In the genomic region with DNA sequence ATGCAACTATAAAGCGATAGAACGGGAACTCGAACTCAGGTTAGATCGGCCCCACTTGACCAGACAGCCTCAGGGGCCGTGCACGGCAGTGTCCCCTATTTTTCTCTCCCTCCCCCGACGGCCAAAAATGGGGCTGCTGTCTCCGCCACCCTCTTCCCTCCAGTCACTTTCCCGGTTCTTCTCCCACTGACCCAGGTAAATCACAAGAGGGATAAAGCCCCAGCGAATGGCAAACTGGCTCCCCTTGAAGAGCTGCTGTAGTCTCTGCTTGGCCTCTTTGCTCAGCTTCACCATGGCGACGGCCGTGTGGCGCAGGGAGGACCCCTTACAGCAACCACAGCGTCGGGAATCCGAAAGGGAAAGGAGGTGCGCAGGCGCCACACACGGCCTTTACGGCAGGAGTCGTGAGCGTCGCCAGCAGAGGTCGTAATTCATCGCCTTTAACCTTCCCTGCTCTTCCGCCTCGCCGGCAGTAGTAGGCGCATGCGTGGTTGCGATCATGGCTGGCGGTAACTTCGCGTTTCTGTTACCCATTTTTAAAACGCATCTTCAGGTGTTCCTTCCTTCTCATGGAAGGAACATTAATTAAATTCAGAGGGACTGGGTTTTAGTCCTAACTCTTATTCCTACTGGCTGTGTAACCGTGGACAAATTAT, we compare ENCODE assay signal across 1 cellular context.
TF ChIP-seq lines count a peak whose summit lies in the region.

Gene TOMM7, minus strand, starts transcription at position 364 of the 656 bp plus-strand sequence. Its CDS starts 70 bp downstream, at position 294.

TF ChIP-seq in WTC11, 78 proteins besides CTCF, POLR2A, EP300 and RAD21 (continued from another document and continues in another):
- TF ChIP-seq, protein P1, sequence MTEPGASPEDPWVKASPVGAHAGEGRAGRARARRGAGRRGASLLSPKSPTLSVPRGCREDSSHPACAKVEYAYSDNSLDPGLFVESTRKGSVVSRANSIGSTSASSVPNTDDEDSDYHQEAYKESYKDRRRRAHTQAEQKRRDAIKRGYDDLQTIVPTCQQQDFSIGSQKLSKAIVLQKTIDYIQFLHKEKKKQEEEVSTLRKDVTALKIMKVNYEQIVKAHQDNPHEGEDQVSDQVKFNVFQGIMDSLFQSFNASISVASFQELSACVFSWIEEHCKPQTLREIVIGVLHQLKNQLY (CRISPR knock-in tag; IDR thresholded peaks at IDR 0.05), result no peak
- TF ChIP-seq, protein P2, sequence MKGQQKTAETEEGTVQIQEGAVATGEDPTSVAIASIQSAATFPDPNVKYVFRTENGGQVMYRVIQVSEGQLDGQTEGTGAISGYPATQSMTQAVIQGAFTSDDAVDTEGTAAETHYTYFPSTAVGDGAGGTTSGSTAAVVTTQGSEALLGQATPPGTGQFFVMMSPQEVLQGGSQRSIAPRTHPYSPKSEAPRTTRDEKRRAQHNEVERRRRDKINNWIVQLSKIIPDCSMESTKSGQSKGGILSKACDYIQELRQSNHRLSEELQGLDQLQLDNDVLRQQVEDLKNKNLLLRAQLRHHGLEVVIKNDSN (CRISPR knock-in tag; IDR thresholded peaks at IDR 0.05), result no peak
- no peak for TF ChIP-seq FOXJ3 (CRISPR knock-in tag; IDR thresholded peaks at IDR 0.05; ENCODE audit: borderline replicate concordance)
- 0 out of 2 replicates have a peak, but pooled peaks have one; percentile 17 for TF ChIP-seq ZNF121 (CRISPR knock-in tag; IDR thresholded peaks at IDR 0.05)
- TF ChIP-seq, protein P3, sequence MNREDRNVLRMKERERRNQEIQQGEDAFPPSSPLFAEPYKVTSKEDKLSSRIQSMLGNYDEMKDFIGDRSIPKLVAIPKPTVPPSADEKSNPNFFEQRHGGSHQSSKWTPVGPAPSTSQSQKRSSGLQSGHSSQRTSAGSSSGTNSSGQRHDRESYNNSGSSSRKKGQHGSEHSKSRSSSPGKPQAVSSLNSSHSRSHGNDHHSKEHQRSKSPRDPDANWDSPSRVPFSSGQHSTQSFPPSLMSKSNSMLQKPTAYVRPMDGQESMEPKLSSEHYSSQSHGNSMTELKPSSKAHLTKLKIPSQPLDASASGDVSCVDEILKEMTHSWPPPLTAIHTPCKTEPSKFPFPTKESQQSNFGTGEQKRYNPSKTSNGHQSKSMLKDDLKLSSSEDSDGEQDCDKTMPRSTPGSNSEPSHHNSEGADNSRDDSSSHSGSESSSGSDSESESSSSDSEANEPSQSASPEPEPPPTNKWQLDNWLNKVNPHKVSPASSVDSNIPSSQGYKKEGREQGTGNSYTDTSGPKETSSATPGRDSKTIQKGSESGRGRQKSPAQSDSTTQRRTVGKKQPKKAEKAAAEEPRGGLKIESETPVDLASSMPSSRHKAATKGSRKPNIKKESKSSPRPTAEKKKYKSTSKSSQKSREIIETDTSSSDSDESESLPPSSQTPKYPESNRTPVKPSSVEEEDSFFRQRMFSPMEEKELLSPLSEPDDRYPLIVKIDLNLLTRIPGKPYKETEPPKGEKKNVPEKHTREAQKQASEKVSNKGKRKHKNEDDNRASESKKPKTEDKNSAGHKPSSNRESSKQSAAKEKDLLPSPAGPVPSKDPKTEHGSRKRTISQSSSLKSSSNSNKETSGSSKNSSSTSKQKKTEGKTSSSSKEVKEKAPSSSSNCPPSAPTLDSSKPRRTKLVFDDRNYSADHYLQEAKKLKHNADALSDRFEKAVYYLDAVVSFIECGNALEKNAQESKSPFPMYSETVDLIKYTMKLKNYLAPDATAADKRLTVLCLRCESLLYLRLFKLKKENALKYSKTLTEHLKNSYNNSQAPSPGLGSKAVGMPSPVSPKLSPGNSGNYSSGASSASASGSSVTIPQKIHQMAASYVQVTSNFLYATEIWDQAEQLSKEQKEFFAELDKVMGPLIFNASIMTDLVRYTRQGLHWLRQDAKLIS (CRISPR knock-in tag; IDR thresholded peaks at IDR 0.05; ENCODE audit: borderline replicate concordance), result no peak; the same call in 1 of the 2 replicates
- no peak for TF ChIP-seq NR2C2 (CRISPR knock-in tag; IDR thresholded peaks at IDR 0.05)
- no peak for TF ChIP-seq PRDM15 (CRISPR knock-in tag; IDR thresholded peaks at IDR 0.05)
- no peak for TF ChIP-seq GTF2I (CRISPR knock-in tag; conservative IDR thresholded peaks at IDR 0.05)
- TF ChIP-seq ZNF263 (CRISPR knock-in tag; IDR thresholded peaks at IDR 0.05; ENCODE audit: low read depth), result no peak
- no peak for TF ChIP-seq HMGA2 (CRISPR knock-in tag; IDR thresholded peaks at IDR 0.05)
- peak; percentile 79 for TF ChIP-seq CREM (CRISPR knock-in tag; IDR thresholded peaks at IDR 0.05)
- no peak for TF ChIP-seq NR3C1 (CRISPR knock-in tag; conservative IDR thresholded peaks at IDR 0.05; ENCODE audit: low read depth)
- TF ChIP-seq ZNF232 (CRISPR knock-in tag; IDR thresholded peaks at IDR 0.05), result peak; percentile 69; the same call in 1 of the 2 replicates
- TF ChIP-seq, protein P4, sequence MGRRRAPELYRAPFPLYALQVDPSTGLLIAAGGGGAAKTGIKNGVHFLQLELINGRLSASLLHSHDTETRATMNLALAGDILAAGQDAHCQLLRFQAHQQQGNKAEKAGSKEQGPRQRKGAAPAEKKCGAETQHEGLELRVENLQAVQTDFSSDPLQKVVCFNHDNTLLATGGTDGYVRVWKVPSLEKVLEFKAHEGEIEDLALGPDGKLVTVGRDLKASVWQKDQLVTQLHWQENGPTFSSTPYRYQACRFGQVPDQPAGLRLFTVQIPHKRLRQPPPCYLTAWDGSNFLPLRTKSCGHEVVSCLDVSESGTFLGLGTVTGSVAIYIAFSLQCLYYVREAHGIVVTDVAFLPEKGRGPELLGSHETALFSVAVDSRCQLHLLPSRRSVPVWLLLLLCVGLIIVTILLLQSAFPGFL (CRISPR knock-in tag; IDR thresholded peaks at IDR 0.05; ENCODE audit: borderline replicate concordance), result no peak
- TF ChIP-seq, protein P5, sequence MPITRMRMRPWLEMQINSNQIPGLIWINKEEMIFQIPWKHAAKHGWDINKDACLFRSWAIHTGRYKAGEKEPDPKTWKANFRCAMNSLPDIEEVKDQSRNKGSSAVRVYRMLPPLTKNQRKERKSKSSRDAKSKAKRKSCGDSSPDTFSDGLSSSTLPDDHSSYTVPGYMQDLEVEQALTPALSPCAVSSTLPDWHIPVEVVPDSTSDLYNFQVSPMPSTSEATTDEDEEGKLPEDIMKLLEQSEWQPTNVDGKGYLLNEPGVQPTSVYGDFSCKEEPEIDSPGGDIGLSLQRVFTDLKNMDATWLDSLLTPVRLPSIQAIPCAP (CRISPR knock-in tag; IDR thresholded peaks at IDR 0.05), result no peak
- no peak for TF ChIP-seq ESRRA (CRISPR knock-in tag; IDR thresholded peaks at IDR 0.05; ENCODE audit: borderline replicate concordance)
- no peak for TF ChIP-seq ATF1 (CRISPR knock-in tag; IDR thresholded peaks at IDR 0.05)
- 0 out of 2 replicates have a peak, but pooled peaks have one; percentile 33 for TF ChIP-seq E2F1 (CRISPR knock-in tag; IDR thresholded peaks at IDR 0.05)
- no peak for TF ChIP-seq ZNF671 (CRISPR knock-in tag; IDR thresholded peaks at IDR 0.05)
- no peak for TF ChIP-seq OVOL2 (CRISPR knock-in tag; IDR thresholded peaks at IDR 0.05; ENCODE audit: borderline replicate concordance)
- TF ChIP-seq, protein P6, sequence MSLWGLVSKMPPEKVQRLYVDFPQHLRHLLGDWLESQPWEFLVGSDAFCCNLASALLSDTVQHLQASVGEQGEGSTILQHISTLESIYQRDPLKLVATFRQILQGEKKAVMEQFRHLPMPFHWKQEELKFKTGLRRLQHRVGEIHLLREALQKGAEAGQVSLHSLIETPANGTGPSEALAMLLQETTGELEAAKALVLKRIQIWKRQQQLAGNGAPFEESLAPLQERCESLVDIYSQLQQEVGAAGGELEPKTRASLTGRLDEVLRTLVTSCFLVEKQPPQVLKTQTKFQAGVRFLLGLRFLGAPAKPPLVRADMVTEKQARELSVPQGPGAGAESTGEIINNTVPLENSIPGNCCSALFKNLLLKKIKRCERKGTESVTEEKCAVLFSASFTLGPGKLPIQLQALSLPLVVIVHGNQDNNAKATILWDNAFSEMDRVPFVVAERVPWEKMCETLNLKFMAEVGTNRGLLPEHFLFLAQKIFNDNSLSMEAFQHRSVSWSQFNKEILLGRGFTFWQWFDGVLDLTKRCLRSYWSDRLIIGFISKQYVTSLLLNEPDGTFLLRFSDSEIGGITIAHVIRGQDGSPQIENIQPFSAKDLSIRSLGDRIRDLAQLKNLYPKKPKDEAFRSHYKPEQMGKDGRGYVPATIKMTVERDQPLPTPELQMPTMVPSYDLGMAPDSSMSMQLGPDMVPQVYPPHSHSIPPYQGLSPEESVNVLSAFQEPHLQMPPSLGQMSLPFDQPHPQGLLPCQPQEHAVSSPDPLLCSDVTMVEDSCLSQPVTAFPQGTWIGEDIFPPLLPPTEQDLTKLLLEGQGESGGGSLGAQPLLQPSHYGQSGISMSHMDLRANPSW (CRISPR knock-in tag; conservative IDR thresholded peaks at IDR 0.05; ENCODE audit: low read depth), result no peak
- TF ChIP-seq, protein P7, sequence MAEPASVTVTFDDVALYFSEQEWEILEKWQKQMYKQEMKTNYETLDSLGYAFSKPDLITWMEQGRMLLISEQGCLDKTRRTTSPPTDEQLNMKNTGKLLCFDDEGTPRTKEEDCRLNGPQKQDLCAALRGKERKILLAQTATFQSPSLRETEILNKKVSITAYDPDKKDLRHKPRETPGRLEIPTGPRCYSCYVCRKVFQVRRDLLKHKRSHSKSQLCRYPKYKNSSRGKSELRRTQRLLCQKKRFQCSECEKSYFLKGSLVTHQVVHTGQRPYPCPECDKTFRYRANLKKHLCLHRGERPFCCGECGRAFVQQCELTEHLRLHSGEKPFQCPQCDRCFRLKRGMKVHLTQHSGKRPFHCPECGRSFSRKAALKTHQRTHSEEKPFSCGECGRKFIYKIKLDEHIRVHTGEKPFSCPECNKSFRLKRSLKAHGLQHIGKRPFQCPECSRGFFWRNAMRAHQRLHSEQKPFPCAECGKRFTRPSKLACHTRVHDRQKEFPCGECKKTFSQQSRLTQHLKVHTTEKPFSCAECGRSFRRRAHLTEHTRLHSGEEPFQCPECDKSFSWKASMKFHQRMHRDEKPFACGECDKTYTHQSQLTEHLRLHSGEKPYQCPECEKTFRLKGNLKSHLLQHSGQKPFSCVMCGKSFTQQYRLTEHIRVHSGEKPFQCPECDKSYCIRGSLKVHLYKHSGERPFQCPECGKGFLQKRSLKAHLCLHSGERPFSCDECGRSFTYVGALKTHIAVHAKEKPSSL (CRISPR knock-in tag; conservative IDR thresholded peaks at IDR 0.05), result no peak
- 0 out of 2 replicates have a peak, but pooled peaks have one; percentile 27 for TF ChIP-seq MYBL2 (CRISPR knock-in tag; IDR thresholded peaks at IDR 0.05)
- TF ChIP-seq, protein P8, sequence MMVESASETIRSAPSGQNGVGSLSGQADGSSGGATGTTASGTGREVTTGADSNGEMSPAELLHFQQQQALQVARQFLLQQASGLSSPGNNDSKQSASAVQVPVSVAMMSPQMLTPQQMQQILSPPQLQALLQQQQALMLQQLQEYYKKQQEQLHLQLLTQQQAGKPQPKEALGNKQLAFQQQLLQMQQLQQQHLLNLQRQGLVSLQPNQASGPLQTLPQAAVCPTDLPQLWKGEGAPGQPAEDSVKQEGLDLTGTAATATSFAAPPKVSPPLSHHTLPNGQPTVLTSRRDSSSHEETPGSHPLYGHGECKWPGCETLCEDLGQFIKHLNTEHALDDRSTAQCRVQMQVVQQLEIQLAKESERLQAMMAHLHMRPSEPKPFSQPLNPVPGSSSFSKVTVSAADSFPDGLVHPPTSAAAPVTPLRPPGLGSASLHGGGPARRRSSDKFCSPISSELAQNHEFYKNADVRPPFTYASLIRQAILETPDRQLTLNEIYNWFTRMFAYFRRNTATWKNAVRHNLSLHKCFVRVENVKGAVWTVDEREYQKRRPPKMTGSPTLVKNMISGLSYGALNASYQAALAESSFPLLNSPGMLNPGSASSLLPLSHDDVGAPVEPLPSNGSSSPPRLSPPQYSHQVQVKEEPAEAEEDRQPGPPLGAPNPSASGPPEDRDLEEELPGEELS (CRISPR knock-in tag; IDR thresholded peaks at IDR 0.05), result no peak
- no peak for TF ChIP-seq ZNF281 (CRISPR knock-in tag; IDR thresholded peaks at IDR 0.05)
- no peak for TF ChIP-seq ZNF138 (CRISPR knock-in tag; conservative IDR thresholded peaks at IDR 0.05)
- TF ChIP-seq CREB1 (CRISPR knock-in tag; IDR thresholded peaks at IDR 0.05), result no peak
